20 cellular contexts compared by ENCODE assay signal in the genomic region with DNA sequence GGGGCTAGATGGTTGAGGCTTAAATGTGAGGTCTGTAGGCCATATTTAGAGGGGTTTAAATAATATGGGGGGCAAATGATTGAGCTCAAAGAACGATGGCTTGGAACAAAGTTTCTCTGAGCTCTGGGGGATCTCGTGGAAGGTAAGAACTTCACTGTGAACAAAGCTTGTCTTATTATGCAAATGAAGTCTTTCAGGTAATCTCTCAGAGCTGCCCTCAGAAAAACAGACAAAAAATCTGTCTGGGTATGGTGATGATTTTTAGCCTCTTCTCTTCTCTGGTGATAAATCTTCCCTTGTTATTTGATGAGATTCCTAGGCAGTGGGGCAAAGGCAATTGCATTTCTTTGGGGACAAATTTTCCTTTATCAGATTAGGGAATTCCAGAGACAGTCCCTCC.
"Had no signal": no experiment of that assay in that cellular context is flagged by ENCODE, and none has a peak within 500 bp of the region (broad histone marks: within the 10 kb centered on the region; RNA-seq: fewer than 3 reads in every experiment).

No MANE protein-coding gene starts in this region.

- H3K27me3 Mint-ChIP-seq: dendritic cell treated with granulocyte-macrophage colony-stimulating factor and Interleukin-4, amounts not matched to agents 40 ng/mL and 50 ng/mL, for 4 days; effector memory CD8-positive, alpha-beta T cell; stimulated activated naive B cell treated with anti-CD40 and anti-IgM and Interleukin-4, amounts not matched to agents 10 μg/mL and 1 μg/mL and 100 μg/mL, for 72 hours; stimulated activated naive CD8-positive, alpha-beta T cell treated with anti-CD3 and anti-CD28 coated beads, Interleukin-15, amount 100 ng/mL, for 72 hours had no signal

- H3K9me3 ChIP-seq: esophagus squamous epithelium, gastroesophageal sphincter, sigmoid colon, testis, tibial nerve, upper lobe of right lung, vagina had no signal

- ATAC-seq: effector memory CD8-positive, alpha-beta T cell; gastroesophageal sphincter; naive thymus-derived CD4-positive, alpha-beta T cell; stimulated activated naive B cell treated with anti-CD40 and anti-IgM and Interleukin-4, amounts not matched to agents 10 μg/mL and 1 μg/mL and 100 μg/mL, for 72 hours; stimulated activated naive CD8-positive, alpha-beta T cell treated with anti-CD3 and anti-CD28 coated beads, Interleukin-15, amount 100 ng/mL, for 72 hours; upper lobe of right lung had no signal

- H3K4me3 Mint-ChIP-seq: dendritic cell treated with granulocyte-macrophage colony-stimulating factor and Interleukin-4, amounts not matched to agents 40 ng/mL and 50 ng/mL, for 4 days; effector memory CD8-positive, alpha-beta T cell; naive thymus-derived CD4-positive, alpha-beta T cell; nephron progenitor cell; stimulated activated naive B cell treated with anti-CD40 and anti-IgM and Interleukin-4, amounts not matched to agents 10 μg/mL and 1 μg/mL and 100 μg/mL, for 72 hours; stimulated activated naive CD8-positive, alpha-beta T cell treated with anti-CD3 and anti-CD28 coated beads, Interleukin-15, amount 100 ng/mL, for 72 hours had no signal

- H3K36me3 ChIP-seq: esophagus squamous epithelium, gastroesophageal sphincter, sigmoid colon, tibial nerve, upper lobe of right lung, vagina had no signal

- H3K9me3 Mint-ChIP-seq: dendritic cell treated with granulocyte-macrophage colony-stimulating factor and Interleukin-4, amounts not matched to agents 40 ng/mL and 50 ng/mL, for 4 days; nephron progenitor cell had no signal

- H3K27ac ChIP-seq: esophagus squamous epithelium, gastroesophageal sphincter, hepatocyte, sigmoid colon, skin epidermis, testis, tibial nerve, upper lobe of right lung, vagina had no signal

- H3K36me3 Mint-ChIP-seq: naive thymus-derived CD4-positive, alpha-beta T cell; stimulated activated naive B cell treated with anti-CD40 and anti-IgM and Interleukin-4, amounts not matched to agents 10 μg/mL and 1 μg/mL and 100 μg/mL, for 72 hours had no signal

- H3K4me1 ChIP-seq: esophagus squamous epithelium, testis, tibial nerve, upper lobe of right lung, vagina had no signal

- H3K4me3 ChIP-seq: esophagus squamous epithelium, gastroesophageal sphincter, hepatocyte, sigmoid colon, skin epidermis, testis, tibial nerve, upper lobe of right lung, vagina had no signal

- H3K27me3 ChIP-seq: esophagus squamous epithelium, gastroesophageal sphincter, hepatocyte, sigmoid colon, testis, tibial nerve, upper lobe of right lung, vagina had no signal

- H3K4me1 Mint-ChIP-seq: naive thymus-derived CD4-positive, alpha-beta T cell; stimulated activated naive B cell treated with anti-CD40 and anti-IgM and Interleukin-4, amounts not matched to agents 10 μg/mL and 1 μg/mL and 100 μg/mL, for 72 hours; stimulated activated naive CD8-positive, alpha-beta T cell treated with anti-CD3 and anti-CD28 coated beads, Interleukin-15, amount 100 ng/mL, for 72 hours had no signal

- DNase-seq: effector memory CD8-positive, alpha-beta T cell; esophagus squamous epithelium; foreskin fibroblast; kidney; naive thymus-derived CD4-positive, alpha-beta T cell; nephron progenitor cell; posterior cingulate gyrus; sigmoid colon; stimulated activated CD4-positive, alpha-beta T cell treated with anti-CD3 and anti-CD28 coated beads, Interleukin-2, amount 100 ng/mL, for 24 hours; stimulated activated CD4-positive, alpha-beta T cell treated with anti-CD3 and anti-CD28 coated beads, Interleukin-4, amount 100 ng/mL, for 4 hours; stimulated activated naive B cell treated with anti-CD40 and anti-IgM and Interleukin-4, amounts not matched to agents 10 μg/mL and 1 μg/mL and 100 μg/mL, for 72 hours; stimulated activated naive CD8-positive, alpha-beta T cell treated with anti-CD3 and anti-CD28 coated beads, Interleukin-15, amount 100 ng/mL, for 72 hours; testis; upper lobe of right lung had no signal

- H3K27ac Mint-ChIP-seq: dendritic cell treated with granulocyte-macrophage colony-stimulating factor and Interleukin-4, amounts not matched to agents 40 ng/mL and 50 ng/mL, for 4 days; effector memory CD8-positive, alpha-beta T cell; naive thymus-derived CD4-positive, alpha-beta T cell; nephron progenitor cell; stimulated activated naive B cell treated with anti-CD40 and anti-IgM and Interleukin-4, amounts not matched to agents 10 μg/mL and 1 μg/mL and 100 μg/mL, for 72 hours; stimulated activated naive CD8-positive, alpha-beta T cell treated with anti-CD3 and anti-CD28 coated beads, Interleukin-15, amount 100 ng/mL, for 72 hours had no signal
